5 cellular contexts compared by ENCODE assay signal in genomic region chr3:68352031-68352430, GRCh38.
"Had no signal": no experiment of that assay in that cellular context is flagged by ENCODE, and none has a peak within 500 bp of the region (broad histone marks: within the 10 kb centered on the region; RNA-seq: fewer than 3 reads in every experiment).

No MANE protein-coding gene starts in this region.

- H3K4me3 ChIP-seq: GM23338, K562 had no signal

- DNase-seq: H9, HCEC 1CT, IMR-90 had no signal

- H3K9me3 Mint-ChIP-seq: GM23338, H9 had no signal

- H3K4me3 Mint-ChIP-seq: GM23338, H9 had no signal

- ATAC-seq: GM23338, K562 had no signal

- H3K27ac Mint-ChIP-seq: GM23338, H9 had no signal
